36 cellular contexts compared by ENCODE assay signal in genomic region chr2:106735807-106736206, GRCh38.
"Had no signal": no experiment of that assay in that cellular context is flagged by ENCODE, and none has a peak within 500 bp of the region (broad histone marks: within the 10 kb centered on the region; RNA-seq: fewer than 3 reads in every experiment).

No MANE protein-coding gene starts in this region.

- H3K36me3 Mint-ChIP-seq: activated CD4-positive, alpha-beta memory T cell treated with anti-CD3 and anti-CD28 coated beads for 36 hours; activated naive CD4-positive, alpha-beta T cell treated with anti-CD3 and anti-CD28 coated beads, Interleukin-2, amount 50 U/mL, for 72 hours; activated naive CD8-positive, alpha-beta T cell treated with anti-CD3 and anti-CD28 coated beads for 36 hours had no signal

- DNase-seq: activated B cell treated with CpG ODN at 0.5 μM for 24 hours; activated CD4-positive, alpha-beta memory T cell treated with anti-CD3 and anti-CD28 coated beads for 36 hours; activated CD4-positive, alpha-beta T cell treated with anti-CD3 and anti-CD28 coated beads for 4 hours; activated CD4-positive, alpha-beta T cell treated with anti-CD3 and anti-CD28 coated beads, Interleukin-2, amount 10 ng/mL, durations not matched to agents 24 days and 14 days; activated CD4-positive, alpha-beta T cell treated with anti-CD3 and anti-CD28 coated beads, Interleukin-2, amount 50 U/mL, for 1 hour; activated CD4-positive, alpha-beta T cell treated with anti-CD3 and anti-CD28 coated beads, Interleukin-2, amount 50 U/mL, for 4 hours; activated CD4-positive, CD25-positive, alpha-beta regulatory T cell treated with anti-CD3 and anti-CD28 coated beads, Interleukin-2, amount 50 U/mL, for 72 hours; activated CD8-positive, alpha-beta memory T cell treated with anti-CD3 and anti-CD28 coated beads, Interleukin-2, amount 50 U/mL, for 4 hours; activated CD8-positive, alpha-beta T cell treated with anti-CD3 and anti-CD28 coated beads for 36 hours; activated effector memory CD4-positive, alpha-beta T cell treated with anti-CD3 and anti-CD28 coated beads, Interleukin-2, amount 50 U/mL, for 16 hours; activated gamma-delta T cell treated with Interleukin-2 at 50 U/mL for 16 hours; activated naive CD4-positive, alpha-beta T cell; activated naive CD4-positive, alpha-beta T cell treated with anti-CD3 and anti-CD28 coated beads for 36 hours; activated naive CD4-positive, alpha-beta T cell treated with anti-CD3 and anti-CD28 coated beads, Interleukin-2, amount 50 U/mL, for 16 hours; activated naive CD8-positive, alpha-beta T cell treated with anti-CD3 and anti-CD28 coated beads for 36 hours; activated T-cell treated with anti-CD3 and anti-CD28 coated beads for 4 hours; activated T-cell treated with anti-CD3 and anti-CD28 coated beads, Interleukin-2, amount 50 U/mL, for 1 hour; activated T-cell treated with anti-CD3 and anti-CD28 coated beads, Interleukin-2, amount 50 U/mL, for 4 hours; activated T-cell treated with anti-CD3 and anti-CD28 coated beads, Interleukin-2, amount 50 U/mL, for 72 hours; adrenal gland; amniotic stem cell; aorta; body of pancreas; brain microvascular endothelial cell; central memory CD4-positive, alpha-beta T cell; T-helper 2 cell; T-helper 9 cell had no signal

- H3K9me3 ChIP-seq: adrenal gland, body of pancreas had no signal

- H3K27ac ChIP-seq: adrenal gland, body of pancreas, brain microvascular endothelial cell, breast epithelium, VCaP had no signal

- H3K4me1 ChIP-seq: adrenal gland, body of pancreas, breast epithelium had no signal

- H3K36me3 ChIP-seq: adrenal gland, brain microvascular endothelial cell, breast epithelium had no signal

- H3K4me3 Mint-ChIP-seq: activated B cell treated with CpG ODN at 0.5 μM for 24 hours; activated CD4-positive, alpha-beta memory T cell treated with anti-CD3 and anti-CD28 coated beads for 36 hours; activated CD4-positive, alpha-beta T cell treated with anti-CD3 and anti-CD28 coated beads, Interleukin-2, amount 10 ng/mL, durations not matched to agents 24 days and 14 days; activated CD8-positive, alpha-beta T cell treated with anti-CD3 and anti-CD28 coated beads for 36 hours; activated naive CD4-positive, alpha-beta T cell treated with anti-CD3 and anti-CD28 coated beads for 36 hours; activated naive CD8-positive, alpha-beta T cell treated with anti-CD3 and anti-CD28 coated beads for 36 hours; activated T-cell treated with anti-CD3 and anti-CD28 coated beads, Interleukin-2, amount 50 U/mL, for 4 hours; activated T-cell treated with anti-CD3 and anti-CD28 coated beads, Interleukin-2, amount 50 U/mL, for 72 hours; activated T-helper 1 cell treated with anti-CD3 and anti-CD28 coated beads, Interleukin-12 subunit alpha, Interleukin-12 subunit beta, Interleukin-2, Interleukin-4 antibody, amounts not matched to agents 30 ng/mL and 10 ng/mL and 1 ng/mL, durations not matched to agents 14 hours and 24 hours and 36 hours; activated T-helper 17 cell treated with anti-CD3 and anti-CD28 coated beads, Interleukin-2, amount 50 U/mL, for 72 hours; T-helper 2 cell treated with Interferon-gamma antibody and Interleukin-4, amounts not matched to agents 5 μg/mL and 100 μg/mL, for 36 hours had no signal

- H3K4me3 ChIP-seq: adrenal gland, body of pancreas, breast epithelium had no signal

- FAIRE-seq: astrocyte, colon, TTC549 had no signal

- H3K27me3 Mint-ChIP-seq: activated B cell treated with CpG ODN at 0.5 μM for 24 hours; activated CD4-positive, alpha-beta memory T cell treated with anti-CD3 and anti-CD28 coated beads for 36 hours; activated CD4-positive, alpha-beta T cell treated with anti-CD3 and anti-CD28 coated beads, Interleukin-2, amount 10 ng/mL, durations not matched to agents 24 days and 14 days; activated T-helper 17 cell treated with anti-CD3 and anti-CD28 coated beads, Interleukin-2, amount 50 U/mL, for 72 hours had no signal

- H3K27me3 ChIP-seq: adrenal gland, body of pancreas, brain microvascular endothelial cell, breast epithelium had no signal

- H3K4me1 Mint-ChIP-seq: activated B cell treated with CpG ODN at 0.5 μM for 24 hours; activated CD4-positive, alpha-beta T cell treated with anti-CD3 and anti-CD28 coated beads, Interleukin-2, amount 10 ng/mL, durations not matched to agents 24 days and 14 days; activated naive CD8-positive, alpha-beta T cell treated with anti-CD3 and anti-CD28 coated beads for 36 hours; activated T-helper 17 cell treated with anti-CD3 and anti-CD28 coated beads, Interleukin-2, amount 50 U/mL, for 72 hours had no signal

- H3K9me3 Mint-ChIP-seq: activated CD4-positive, alpha-beta memory T cell treated with anti-CD3 and anti-CD28 coated beads for 36 hours; activated CD4-positive, alpha-beta T cell treated with anti-CD3 and anti-CD28 coated beads, Interleukin-2, amount 10 ng/mL, durations not matched to agents 24 days and 14 days; activated T-helper 1 cell treated with anti-CD3 and anti-CD28 coated beads, Interleukin-12 subunit alpha, Interleukin-12 subunit beta, Interleukin-2, Interleukin-4 antibody, amounts not matched to agents 30 ng/mL and 10 ng/mL and 1 ng/mL, durations not matched to agents 14 hours and 24 hours and 36 hours; T-helper 2 cell treated with Interferon-gamma antibody and Interleukin-4, amounts not matched to agents 5 μg/mL and 100 μg/mL, for 36 hours had no signal

- H3K27ac Mint-ChIP-seq: activated B cell treated with CpG ODN at 0.5 μM for 24 hours; activated CD4-positive, alpha-beta memory T cell treated with anti-CD3 and anti-CD28 coated beads for 36 hours; activated CD4-positive, alpha-beta T cell treated with anti-CD3 and anti-CD28 coated beads, Interleukin-2, amount 10 ng/mL, durations not matched to agents 24 days and 14 days; activated CD8-positive, alpha-beta T cell treated with anti-CD3 and anti-CD28 coated beads for 36 hours; activated naive CD4-positive, alpha-beta T cell treated with anti-CD3 and anti-CD28 coated beads for 36 hours; activated naive CD4-positive, alpha-beta T cell treated with anti-CD3 and anti-CD28 coated beads, Interleukin-2, amount 50 U/mL, for 72 hours; activated naive CD8-positive, alpha-beta T cell treated with anti-CD3 and anti-CD28 coated beads for 36 hours; activated T-cell treated with anti-CD3 and anti-CD28 coated beads, Interleukin-2, amount 50 U/mL, for 72 hours; activated T-helper 1 cell treated with anti-CD3 and anti-CD28 coated beads, Interleukin-12 subunit alpha, Interleukin-12 subunit beta, Interleukin-2, Interleukin-4 antibody, amounts not matched to agents 30 ng/mL and 10 ng/mL and 1 ng/mL, durations not matched to agents 14 hours and 24 hours and 36 hours; activated T-helper 17 cell treated with anti-CD3 and anti-CD28 coated beads, Interleukin-2, amount 50 U/mL, for 72 hours; T-helper 2 cell treated with Interferon-gamma antibody and Interleukin-4, amounts not matched to agents 5 μg/mL and 100 μg/mL, for 36 hours had no signal

- ATAC-seq: activated CD8-positive, alpha-beta T cell treated with anti-CD3 and anti-CD28 coated beads for 36 hours; activated naive CD4-positive, alpha-beta T cell treated with anti-CD3 and anti-CD28 coated beads, Interleukin-2, amount 50 U/mL, for 72 hours; activated T-cell treated with anti-CD3 and anti-CD28 coated beads, Interleukin-2, amount 50 U/mL, for 4 hours; activated T-cell treated with anti-CD3 and anti-CD28 coated beads, Interleukin-2, amount 50 U/mL, for 72 hours; activated T-helper 17 cell treated with anti-CD3 and anti-CD28 coated beads, Interleukin-2, amount 50 U/mL, for 72 hours; body of pancreas had no signal
